In genomic region chr11:111285205-111286079, GRCh38 we compare ENCODE assay signal across 19 cellular contexts. TPM values are rescaled to one million over a fixed set of nuclear protein-coding genes. Genes with fewer than 3 reads are reported as not detected.
"Had no signal": no experiment of that assay in that cellular context is flagged by ENCODE, and none has a peak within 500 bp of the region (broad histone marks: within the 10 kb centered on the region; RNA-seq: fewer than 3 reads in every experiment).

No MANE protein-coding gene starts in this region.

- DNase-seq: activated CD4-positive, alpha-beta T cell treated with anti-CD3 and anti-CD28 coated beads, Interleukin-2, amount 50 U/mL, for 1 hour; activated CD4-positive, CD25-positive, alpha-beta regulatory T cell; activated naive CD4-positive, alpha-beta T cell treated with anti-CD3 and anti-CD28 coated beads, Interleukin-2, amount 10 ng/mL, durations not matched to agents 7 days and 5 days; activated T-cell treated with anti-CD3 and anti-CD28 coated beads for 4 hours; adrenal gland; body of pancreas; effector memory CD8-positive, alpha-beta T cell; naive thymus-derived CD8-positive, alpha-beta T cell; occipital lobe; stimulated activated CD4-positive, alpha-beta T cell treated with anti-CD3 and anti-CD28 coated beads, Interleukin-12 subunit alpha, Interleukin-12 subunit beta, amount 100 ng/mL, for 4 hours; stomach; T-helper 17 cell; thyroid gland had no signal

- H3K4me3 Mint-ChIP-seq: activated naive CD4-positive, alpha-beta T cell treated with anti-CD3 and anti-CD28 coated beads, Interleukin-2, amount 10 ng/mL, durations not matched to agents 7 days and 5 days; dendritic cell treated with granulocyte-macrophage colony-stimulating factor and Interleukin-4, amounts not matched to agents 40 ng/mL and 50 ng/mL, for 4 days; effector memory CD8-positive, alpha-beta T cell; naive thymus-derived CD8-positive, alpha-beta T cell; T-helper 17 cell had no signal

- H3K4me1 ChIP-seq: adrenal gland, body of pancreas, prostate gland, thyroid gland had no signal

- H3K36me3 ChIP-seq: adrenal gland, prostate gland, stomach, thyroid gland had no signal

- H3K4me3 ChIP-seq: adrenal gland, body of pancreas, lung, prostate gland, stomach, thyroid gland had no signal

- H3K27ac ChIP-seq: adrenal gland, body of pancreas, epithelial cell of prostate, prostate gland, thyroid gland had no signal

- H3K27me3 ChIP-seq: adrenal gland, body of pancreas, stomach, thyroid gland had no signal

- H3K9me3 Mint-ChIP-seq: activated naive CD4-positive, alpha-beta T cell treated with anti-CD3 and anti-CD28 coated beads, Interleukin-2, amount 10 ng/mL, durations not matched to agents 7 days and 5 days; activated T-helper 2 cell treated with anti-CD3 and anti-CD28 coated beads, Interferon-gamma antibody, Interleukin-2, Interleukin-4, amounts not matched to agents 10 μg/mL and 5 μg/mL and 100 μg/mL, durations not matched to agents 14 hours and 24 hours and 36 hours; dendritic cell treated with granulocyte-macrophage colony-stimulating factor and Interleukin-4, amounts not matched to agents 40 ng/mL and 50 ng/mL, for 4 days; effector memory CD8-positive, alpha-beta T cell; naive thymus-derived CD8-positive, alpha-beta T cell had no signal

- H3K27me3 Mint-ChIP-seq: activated naive CD4-positive, alpha-beta T cell treated with anti-CD3 and anti-CD28 coated beads, Interleukin-2, amount 10 ng/mL, durations not matched to agents 7 days and 5 days had no signal

- H3K9me3 ChIP-seq: adrenal gland, body of pancreas, prostate gland, stomach, thyroid gland had no signal

- ATAC-seq: body of pancreas; effector memory CD8-positive, alpha-beta T cell; naive thymus-derived CD8-positive, alpha-beta T cell; T-helper 17 cell had no signal

- H3K4me1 Mint-ChIP-seq: activated naive CD4-positive, alpha-beta T cell treated with anti-CD3 and anti-CD28 coated beads, Interleukin-2, amount 10 ng/mL, durations not matched to agents 7 days and 5 days; T-helper 17 cell had no signal

- H3K27ac Mint-ChIP-seq: activated naive CD4-positive, alpha-beta T cell treated with anti-CD3 and anti-CD28 coated beads, Interleukin-2, amount 10 ng/mL, durations not matched to agents 7 days and 5 days; activated T-helper 2 cell treated with anti-CD3 and anti-CD28 coated beads, Interferon-gamma antibody, Interleukin-2, Interleukin-4, amounts not matched to agents 10 μg/mL and 5 μg/mL and 100 μg/mL, durations not matched to agents 14 hours and 24 hours and 36 hours; dendritic cell treated with granulocyte-macrophage colony-stimulating factor and Interleukin-4, amounts not matched to agents 40 ng/mL and 50 ng/mL, for 4 days; effector memory CD8-positive, alpha-beta T cell; naive thymus-derived CD8-positive, alpha-beta T cell had no signal

- H3K36me3 Mint-ChIP-seq: activated naive CD4-positive, alpha-beta T cell treated with anti-CD3 and anti-CD28 coated beads, Interleukin-2, amount 10 ng/mL, durations not matched to agents 7 days and 5 days; naive thymus-derived CD8-positive, alpha-beta T cell had no signal

RNA-seq across cellular contexts. Expression of gene POU2AF3, which starts 12.9 kb away (rescaled TPM):
- total RNA-seq: activated CD8-positive, alpha-beta memory T cell treated with anti-CD3 and anti-CD28 coated beads for 36 hours; activated T-helper 2 cell treated with anti-CD3 and anti-CD28 coated beads, Interferon-gamma antibody, Interleukin-2, Interleukin-4, amounts not matched to agents 10 μg/mL and 5 μg/mL and 100 μg/mL, durations not matched to agents 14 hours and 24 hours and 36 hours; naive thymus-derived CD8-positive, alpha-beta T cell; T-helper 17 cell had no signal
- polyA plus RNA-seq: naive thymus-derived CD8-positive, alpha-beta T cell had no signal

RNA-seq across cellular contexts. Expression of gene POU2AF2, which starts 39.9 kb away (rescaled TPM):
- total RNA-seq: activated CD8-positive, alpha-beta memory T cell treated with anti-CD3 and anti-CD28 coated beads for 36 hours; activated T-helper 2 cell treated with anti-CD3 and anti-CD28 coated beads, Interferon-gamma antibody, Interleukin-2, Interleukin-4, amounts not matched to agents 10 μg/mL and 5 μg/mL and 100 μg/mL, durations not matched to agents 14 hours and 24 hours and 36 hours; adrenal gland; body of pancreas; lung; naive thymus-derived CD8-positive, alpha-beta T cell; occipital lobe; stomach; T-helper 17 cell; thyroid gland had no signal
- polyA plus RNA-seq: naive thymus-derived CD8-positive, alpha-beta T cell had no signal
